8 cellular contexts compared by ENCODE assay signal in the genomic region with DNA sequence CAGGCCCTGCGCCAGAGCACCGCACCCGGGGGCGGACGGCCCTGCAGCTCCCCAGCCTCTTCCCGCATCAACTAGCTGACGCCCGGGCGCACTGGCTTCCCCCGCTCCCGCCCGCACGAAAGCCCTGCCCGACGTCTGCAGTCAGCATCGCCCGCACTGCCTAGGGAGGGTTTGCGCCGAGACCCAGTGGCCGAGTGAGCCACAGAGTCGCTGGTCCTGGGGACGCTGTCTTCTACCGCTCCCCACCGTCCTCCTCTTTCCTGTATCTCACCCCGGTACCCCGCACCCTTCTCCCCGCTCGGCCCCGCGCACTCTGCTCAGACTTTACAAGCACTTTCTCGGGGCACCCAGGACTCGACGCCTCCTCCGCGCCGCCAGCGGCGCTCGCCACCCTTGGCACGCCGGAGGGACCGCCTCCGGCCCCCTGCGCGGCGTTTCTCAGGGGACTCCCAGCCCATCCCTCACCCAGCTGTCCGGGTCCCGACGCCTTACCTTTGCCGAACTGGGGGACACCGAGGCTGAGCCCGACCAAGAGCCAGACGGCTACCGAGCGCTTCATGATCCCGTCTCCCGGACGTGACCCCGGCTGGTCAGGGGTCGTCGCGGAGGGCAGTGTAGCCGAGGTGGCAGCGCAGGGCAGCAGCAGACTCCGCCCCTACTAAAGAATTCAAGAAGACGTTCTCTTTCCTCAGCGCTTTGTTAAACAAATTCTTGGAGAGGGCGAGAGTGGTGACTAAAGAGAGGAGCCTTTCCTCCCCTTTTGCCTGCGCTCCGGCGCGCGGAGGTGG. TPM values are rescaled to one million over a fixed set of nuclear protein-coding genes. Genes with fewer than 3 reads are reported as not detected.
DNase-seq lines count a peak whose midpoint lies in the region; ATAC-seq and TF ChIP-seq lines count a peak whose summit lies in the region.

No MANE protein-coding gene starts in this region.

- H3K36me3 ChIP-seq in MG63 (no peaks in the 10 kb centered on the region), testis (ENCODE audit: low read depth, missing control alignments) (no peaks in the 10 kb centered on the region)

- 0 to 1% methylated on average over 27 to 65 of the region's 73 CpGs for WGBS in testis, 2 donors

- intact Hi-C loops in testis (cut with DNase I; ENCODE audit: low total_unique reads): no loop called here

- H3K9me3 ChIP-seq in MG63: no peaks in the 10 kb centered on the region
- no peaks in the 10 kb centered on the region for H3K9me3 ChIP-seq in testis

- peak overlapping the region; percentile 78 for H3K4me3 ChIP-seq in AG09309 (ENCODE audit: control insufficient read depth, low read depth, low read length)
- H3K4me3 ChIP-seq in MG63: peak overlapping the region; percentile 46
- H3K4me3 ChIP-seq in testis: peak overlapping the region; percentile 51 to 59

- ATAC-seq in left lobe of liver: peak; percentile 13

- peaks cover 68% of the 10 kb centered on the region for H3K27me3 ChIP-seq in MG63
- no peaks in the 10 kb centered on the region for H3K27me3 ChIP-seq in testis

- H3K4me1 ChIP-seq in testis: peaks cover 5% of the 10 kb centered on the region

- DNase-seq in AG09309 (ENCODE audit: low read depth): no peak
- DNase-seq in MG63: peak; percentile 45
- DNase-seq in dedifferentiated amniotic fluid mesenchymal stem cell (ENCODE audit: extremely low spot score): peak; percentile 66
- no peak for DNase-seq in left lobe of liver (ENCODE audit: low spot score)
- DNase-seq in testis: peak; percentile 20
- DNase-seq in NK-92 treated with Interleukin-12 subunit alpha and Interleukin-12 subunit beta, amount 100 ng/mL, for 24 hours (lab: John Stamatoyannopoulos, UW): no peak
- no peak for DNase-seq in middle frontal gyrus (ENCODE audit: extremely low spot score, low spot score)
- DNase-seq in NCI-H1436 treated with DMSO at 0.1 percent for 48 hours (lab: John Stamatoyannopoulos, UW): no peak

- TF ChIP-seq CTCF in AG09309 (IDR thresholded peaks at IDR 0.05; ENCODE audit: control insufficient read depth, insufficient read depth, low read depth, low read length, missing control alignments): no peak
- TF ChIP-seq CTCF in testis (IDR thresholded peaks at IDR 0.05): no peak

- TF ChIP-seq POLR2A in testis (IDR thresholded peaks at IDR 0.05): no peak

- peak overlapping the region in 1 of 2 donors; percentile 53 for H3K27ac ChIP-seq in testis

RNA-seq across cellular contexts. Expression of a gene that starts 0.7 kb away (rescaled TPM):
- 3.0 and 4.7 TPM in 2 replicates for total RNA-seq in MG63 (2014; rRNA removed; shearing (Covaris generic); ENCODE audit: low replicate concordance)
- total RNA-seq in left lobe of liver (0.20 TPM), testis (1 to 10 TPM; 3.4 to 3.5 TPM)
- polyA plus RNA-seq in testis (ENCODE audit: insufficient read depth, low read depth, low replicate concordance): 8.6 TPM

Comparison
In these comparisons a context has a peak if more than half of its experiments do, and no peak if none do; other contexts are left out.
1. DNase-seq: peak in MG63 (single experiment), dedifferentiated amniotic fluid mesenchymal stem cell (single experiment) and testis (single experiment); none in AG09309 (single experiment), left lobe of liver (single experiment), NK-92 treated with Interleukin-12 subunit alpha and Interleukin-12 subunit beta, amount 100 ng/mL, for 24 hours (single experiment), middle frontal gyrus (single experiment) and NCI-H1436 treated with DMSO at 0.1 percent for 48 hours (single experiment).
2. Peak in every context shown above with its lines, with median percentiles within 50 percentile points of each other: H3K4me3 ChIP-seq.